ENCODE assay signal across 10 cellular contexts in the genomic region with DNA sequence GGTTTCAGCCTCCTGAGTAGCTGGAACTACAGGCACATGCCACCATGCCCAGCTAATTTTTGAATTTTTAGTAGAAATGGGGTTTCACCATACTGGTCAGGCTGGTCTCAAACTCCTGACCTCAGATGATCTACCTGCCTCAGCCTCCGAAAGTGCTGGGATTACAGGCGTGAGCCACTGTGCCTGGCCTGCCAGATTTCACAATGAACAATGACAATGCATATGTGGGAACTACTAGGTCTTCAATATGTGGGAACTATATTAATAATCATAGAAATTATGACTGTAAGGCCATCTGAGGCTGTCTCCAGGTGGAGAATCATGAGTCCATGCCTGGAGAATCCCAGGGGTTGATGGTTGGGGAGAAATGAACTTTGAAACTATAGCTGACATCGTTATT. TPM values are rescaled to one million over a fixed set of nuclear protein-coding genes. Genes with fewer than 3 reads are reported as not detected.
"Had no signal": no experiment of that assay in that cellular context is flagged by ENCODE, and none has a peak within 500 bp of the region (broad histone marks: within the 10 kb centered on the region; RNA-seq: fewer than 3 reads in every experiment).

No MANE protein-coding gene starts in this region.

RNA-seq across cellular contexts. Expression of a gene that starts 7.2 kb away (rescaled TPM):
- total RNA-seq: activated B cell treated with CpG ODN at 0.5 μM for 24 hours; activated CD4-positive, alpha-beta memory T cell treated with anti-CD3 and anti-CD28 coated beads for 36 hours; activated CD4-positive, alpha-beta T cell treated with anti-CD3 and anti-CD28 coated beads, Interleukin-2, amount 10 ng/mL, durations not matched to agents 24 days and 14 days; activated naive CD4-positive, alpha-beta T cell treated with anti-CD3 and anti-CD28 coated beads, Interleukin-2, amount 50 U/mL, for 72 hours; activated T-cell treated with anti-CD3 and anti-CD28 coated beads, Interleukin-2, amount 50 U/mL, for 4 hours; astrocyte; NCI-H460; Right ventricle myocardium inferior; T-cell had no signal

RNA-seq across cellular contexts. Expression of a gene that starts 19.3 kb away (rescaled TPM):
- total RNA-seq: activated B cell treated with CpG ODN at 0.5 μM for 24 hours; activated CD4-positive, alpha-beta memory T cell treated with anti-CD3 and anti-CD28 coated beads for 36 hours; activated CD4-positive, alpha-beta T cell treated with anti-CD3 and anti-CD28 coated beads, Interleukin-2, amount 10 ng/mL, durations not matched to agents 24 days and 14 days; activated T-cell treated with anti-CD3 and anti-CD28 coated beads, Interleukin-2, amount 50 U/mL, for 4 hours; astrocyte; OCI-LY7 had no signal

RNA-seq across cellular contexts. Expression of a gene that starts 58.9 kb away (rescaled TPM):
- total RNA-seq: OCI-LY7 had no signal
